8 cellular contexts compared by ENCODE assay signal in genomic region chrX:71118032-71118984, GRCh38. TPM values are rescaled to one million over a fixed set of nuclear protein-coding genes. Genes with fewer than 3 reads are reported as not detected.
DNase-seq lines count a peak whose midpoint lies in the region; ATAC-seq, FAIRE-seq and TF ChIP-seq lines count a peak whose summit lies in the region.

TSS of gene MED12 (plus strand) at chrX:71118596. CDS start at chrX:71118755, 159 bp downstream.

- H3K9me3 ChIP-seq in BLaER1 treated with 17β-estradiol and CSF1 and Interleukin-3, amounts not matched to agents 10 nM and 100 nM (replicated peaks in 1 of 11) = no peaks in the 10 kb centered on the region; a peak in 2 of 22 replicates
- H3K9me3 ChIP-seq in right lobe of liver = no peaks in the 10 kb centered on the region

- peak within 1 kb of the TSS; percentile 58 to 77 (median 68) for H3K4me3 ChIP-seq in BLaER1 treated with 17β-estradiol and CSF1 and Interleukin-3, amounts not matched to agents 10 nM and 100 nM
- H3K4me3 ChIP-seq in dorsolateral prefrontal cortex (peak within 1 kb of the TSS; percentile 42 to 77 (median 60)), right lobe of liver (peak within 1 kb of the TSS; percentile 40 to 62 (median 57))

- peak; percentile 97 for FAIRE-seq in GM19239 (lab: Jason Lieb, UNC)

- peaks cover 38% of the 10 kb centered on the region for H3K4me1 Mint-ChIP-seq in activated CD4-positive, alpha-beta memory T cell treated with anti-CD3 and anti-CD28 coated beads for 36 hours (ENCODE audit: low read depth)

- peaks cover 0 to 9% (median 0%) of the 10 kb centered on the region in 11 experiments; a peak in 4 of 22 replicates for H4K20me1 ChIP-seq in BLaER1 treated with 17β-estradiol and CSF1 and Interleukin-3, amounts not matched to agents 10 nM and 100 nM

- peak within 1 kb of the TSS; percentile 84 to 92 (median 88) for H3K9ac ChIP-seq in BLaER1 treated with 17β-estradiol and CSF1 and Interleukin-3, amounts not matched to agents 10 nM and 100 nM

- no peak for TF ChIP-seq POLR2A in right lobe of liver (IDR thresholded peaks at IDR 0.05)

- H3K27ac Mint-ChIP-seq in activated CD4-positive, alpha-beta memory T cell treated with anti-CD3 and anti-CD28 coated beads for 36 hours = peak within 1 kb of the TSS; percentile 89

- intact Hi-C loops in activated CD4-positive, alpha-beta memory T cell treated with anti-CD3 and anti-CD28 coated beads for 36 hours (cut with micrococcal nuclease) = loop anchor here (1.0 kb wide), 2 partner anchors 23 to 50 kb away; partner anchors contain the start of genes FOXO4 and SNX12
- intact Hi-C loops in dorsolateral prefrontal cortex (cut with DNase I) (no loop called here), right lobe of liver (cut with DNase I) (no loop called here)

- H3K4me3 Mint-ChIP-seq in activated CD4-positive, alpha-beta memory T cell treated with anti-CD3 and anti-CD28 coated beads for 36 hours = peak within 1 kb of the TSS; percentile 75

- H3K27me3 Mint-ChIP-seq in activated CD4-positive, alpha-beta memory T cell treated with anti-CD3 and anti-CD28 coated beads for 36 hours = no peaks in the 10 kb centered on the region

- CTCF ChIA-PET in activated CD4-positive, alpha-beta memory T cell treated with anti-CD3 and anti-CD28 coated beads for 36 hours (lab: Charles Lee) = interaction anchor here (0.8 to 1.9 kb wide), 8 partner anchors 11 to 165 kb away, joined by 3 to 11 read pairs (median 5); partner anchors contain the start of genes CXorf65 and NONO

- DNase-seq in GM19239 (ENCODE audit: insufficient read length, low spot score) = peak; percentile 46
- DNase-seq in NCI-H774 (lab: John Stamatoyannopoulos, UW) = peak; percentile 19
- peak; percentile 90 for DNase-seq in activated CD4-positive, alpha-beta memory T cell treated with anti-CD3 and anti-CD28 coated beads for 36 hours
- DNase-seq in dorsolateral prefrontal cortex = peak; percentile 72 to 91 (median 85)
- peak; percentile 79 to 85 (median 83) for DNase-seq in right lobe of liver
- DNase-seq in stimulated activated CD4-positive, alpha-beta T cell treated with anti-CD3 and anti-CD28 coated beads, Interleukin-4, amount 100 ng/mL, for 24 hours = peak; percentile 85

- peak within 1 kb of the TSS; percentile 80 to 92 (median 86) for H3K27ac ChIP-seq in BLaER1 treated with 17β-estradiol and CSF1 and Interleukin-3, amounts not matched to agents 10 nM and 100 nM
- H3K27ac ChIP-seq in dorsolateral prefrontal cortex (peak within 1 kb of the TSS in 57 of 59 donors; percentile 20 to 91 (median 76)), right lobe of liver (peak within 1 kb of the TSS; percentile 62 to 74 (median 68))

- peaks cover 22 to 40% (median 30%) of the 10 kb centered on the region in 11 experiments for H3K36me3 ChIP-seq in BLaER1 treated with 17β-estradiol and CSF1 and Interleukin-3, amounts not matched to agents 10 nM and 100 nM
- peaks cover 0 to 18% (median 5%) of the 10 kb centered on the region in 4 donors for H3K36me3 ChIP-seq in right lobe of liver

- peak within 1 kb of the TSS; percentile 70 to 86 (median 81) for H3K4me2 ChIP-seq in BLaER1 treated with 17β-estradiol and CSF1 and Interleukin-3, amounts not matched to agents 10 nM and 100 nM

- peaks cover 11 to 29% (median 19%) of the 10 kb centered on the region in 10 experiments; a peak in 19 of 20 replicates for H3K4me1 ChIP-seq in BLaER1 treated with 17β-estradiol and CSF1 and Interleukin-3, amounts not matched to agents 10 nM and 100 nM
- no peaks in the 10 kb centered on the region for H3K4me1 ChIP-seq in right lobe of liver

- 31% methylated on average over 50 of the region's 56 CpGs for WGBS in right lobe of liver (ENCODE audit: insufficient coverage, low coverage, low lambda C conversion rate, missing lambda C conversion rate)

- peak; percentile 91 for ATAC-seq in HG03460 (IDR thresholded peaks at IDR 0.05; ENCODE audit: unreplicated experiment)
- ATAC-seq in right lobe of liver = peak; percentile 95 to 99 (median 98)

- no peaks in the 10 kb centered on the region for H3K9me3 Mint-ChIP-seq in activated CD4-positive, alpha-beta memory T cell treated with anti-CD3 and anti-CD28 coated beads for 36 hours

- TF ChIP-seq CTCF in dorsolateral prefrontal cortex (IDR thresholded peaks at IDR 0.05 in 54 of 56, conservative IDR thresholded peaks at IDR 0.05 in 2 of 56; ENCODE audit: low read depth in 1 of 56, partially characterized antibody in 56 of 56) (peak in 6 of 56 donors; percentile 6 to 29 (median 10)), right lobe of liver (IDR thresholded peaks at IDR 0.05) (no peak)

- H3K36me3 Mint-ChIP-seq in activated CD4-positive, alpha-beta memory T cell treated with anti-CD3 and anti-CD28 coated beads for 36 hours = peaks cover 21% of the 10 kb centered on the region

- POLR2A ChIA-PET in activated CD4-positive, alpha-beta memory T cell treated with anti-CD3 and anti-CD28 coated beads for 36 hours (lab: Charles Lee) = interaction anchor here (0.7 to 1.7 kb wide), 11 partner anchors 8 to 165 kb away, joined by 3 to 7 read pairs (median 5); partner anchors contain the start of genes FOXO4, NONO and SNX12

- H3K27me3 ChIP-seq in BLaER1 treated with 17β-estradiol and CSF1 and Interleukin-3, amounts not matched to agents 10 nM and 100 nM = peaks cover 42 to 78% (median 62%) of the 10 kb centered on the region in 11 experiments
- H3K27me3 ChIP-seq in dorsolateral prefrontal cortex = peaks cover 0 to 39% (median 0%) of the 10 kb centered on the region in 45 donors
- H3K27me3 ChIP-seq in right lobe of liver = no peaks in the 10 kb centered on the region

RNA-seq across cellular contexts. Expression of gene MED12, which starts in this region (rescaled TPM):
- total RNA-seq in activated CD4-positive, alpha-beta memory T cell treated with anti-CD3 and anti-CD28 coated beads for 36 hours = 10 to 100 TPM; 46.9 to 50.1 TPM
- 10 to 100 TPM; 29.6 to 65.9 (median 47.2) TPM for total RNA-seq in dorsolateral prefrontal cortex
- 10 to 100 TPM in 5 of 6 experiments, 1 to 10 TPM in 1; 7.8 to 16.3 (median 12.5) TPM for total RNA-seq in right lobe of liver

Comparison
In these comparisons a context has a peak if more than half of its experiments do, and no peak if none do; other contexts are left out.
1. Peak in every context shown above with its lines: DNase-seq, ATAC-seq, H3K4me3 ChIP-seq and H3K27ac ChIP-seq.
2. DNase-seq: peak in every context shown above with its lines; median percentile 90 in activated CD4-positive, alpha-beta memory T cell treated with anti-CD3 and anti-CD28 coated beads for 36 hours; 85 in dorsolateral prefrontal cortex; 85 in stimulated activated CD4-positive, alpha-beta T cell treated with anti-CD3 and anti-CD28 coated beads, Interleukin-4, amount 100 ng/mL, for 24 hours; 83 in right lobe of liver; 46 in GM19239; 19 in NCI-H774.